ENCODE assay signal across 25 cellular contexts in genomic region chr11:2919188-2919587, GRCh38.
"Had no signal": no experiment of that assay in that cellular context is flagged by ENCODE, and none has a peak within 500 bp of the region (broad histone marks: within the 10 kb centered on the region; RNA-seq: fewer than 3 reads in every experiment).

No MANE protein-coding gene starts in this region.

- H3K9me3 ChIP-seq: esophagus squamous epithelium, heart right ventricle, mucosa of descending colon, spleen, thoracic aorta, tibial nerve, upper lobe of left lung had no signal

- H3K4me1 Mint-ChIP-seq: mesothelial cell of epicardium, neural crest cell had no signal

- H3K27ac ChIP-seq: esophagus squamous epithelium, parathyroid adenoma, skin epidermis, spleen, thoracic aorta, tibial nerve, upper lobe of left lung had no signal

- H3K4me3 ChIP-seq: esophagus squamous epithelium, heart right ventricle, lung, mucosa of descending colon, skin epidermis, spleen, thoracic aorta, tibial nerve, upper lobe of left lung had no signal

- H3K4me1 ChIP-seq: parathyroid adenoma, tibial nerve had no signal

- H3K9ac ChIP-seq: parathyroid adenoma had no signal

- H3K27me3 ChIP-seq: esophagus squamous epithelium, heart right ventricle, tibial nerve, upper lobe of left lung had no signal

- H3K36me3 ChIP-seq: esophagus squamous epithelium, heart right ventricle, spleen, thoracic aorta, tibial nerve, upper lobe of left lung had no signal

- H3K4me3 Mint-ChIP-seq: effector memory CD8-positive, alpha-beta T cell; memory B cell; mesothelial cell of epicardium; naive B cell; natural killer cell treated with Interleukin-12 subunit alpha and Interleukin-12 subunit beta and Interleukin-15 and Interleukin-18, amount 100 ng/mL, for 72 hours; neural crest cell; stimulated activated naive B cell treated with anti-CD40 and anti-IgM and Interleukin-4, amounts not matched to agents 10 μg/mL and 1 μg/mL and 100 μg/mL, for 72 hours; stimulated activated naive CD8-positive, alpha-beta T cell treated with anti-CD3 and anti-CD28 coated beads, Interleukin-15, Interleukin-2, amounts not matched to agents 100 ng/mL and 50 ng/mL, for 24 hours had no signal

- H3K36me3 Mint-ChIP-seq: memory B cell; mesothelial cell of epicardium; naive B cell; natural killer cell treated with Interleukin-12 subunit alpha and Interleukin-12 subunit beta and Interleukin-15 and Interleukin-18, amount 100 ng/mL, for 72 hours; stimulated activated naive B cell treated with anti-CD40 and anti-IgM and Interleukin-4, amounts not matched to agents 10 μg/mL and 1 μg/mL and 100 μg/mL, for 72 hours had no signal

- H3K27ac Mint-ChIP-seq: effector memory CD8-positive, alpha-beta T cell; memory B cell; mesothelial cell of epicardium; naive B cell; natural killer cell treated with Interleukin-12 subunit alpha and Interleukin-12 subunit beta and Interleukin-15 and Interleukin-18, amount 100 ng/mL, for 72 hours; progenitor cell of endocrine pancreas; stimulated activated naive B cell treated with anti-CD40 and anti-IgM and Interleukin-4, amounts not matched to agents 10 μg/mL and 1 μg/mL and 100 μg/mL, for 72 hours; stimulated activated naive CD8-positive, alpha-beta T cell treated with anti-CD3 and anti-CD28 coated beads, Interleukin-15, Interleukin-2, amounts not matched to agents 100 ng/mL and 50 ng/mL, for 24 hours had no signal

- H3K9me3 Mint-ChIP-seq: effector memory CD8-positive, alpha-beta T cell; memory B cell; mesothelial cell of epicardium; naive B cell; natural killer cell treated with Interleukin-12 subunit alpha and Interleukin-12 subunit beta and Interleukin-15 and Interleukin-18, amount 100 ng/mL, for 72 hours; neural crest cell; stimulated activated naive B cell treated with anti-CD40 and anti-IgM and Interleukin-4, amounts not matched to agents 10 μg/mL and 1 μg/mL and 100 μg/mL, for 72 hours; stimulated activated naive CD8-positive, alpha-beta T cell treated with anti-CD3 and anti-CD28 coated beads, Interleukin-15, Interleukin-2, amounts not matched to agents 100 ng/mL and 50 ng/mL, for 24 hours had no signal

- H3K27me3 Mint-ChIP-seq: effector memory CD8-positive, alpha-beta T cell; naive B cell; natural killer cell treated with Interleukin-12 subunit alpha and Interleukin-12 subunit beta and Interleukin-15 and Interleukin-18, amount 100 ng/mL, for 72 hours; stimulated activated naive CD8-positive, alpha-beta T cell treated with anti-CD3 and anti-CD28 coated beads, Interleukin-15, Interleukin-2, amounts not matched to agents 100 ng/mL and 50 ng/mL, for 24 hours had no signal

- H2AFZ ChIP-seq: parathyroid adenoma had no signal

- DNase-seq: cortex of kidney; effector memory CD8-positive, alpha-beta T cell; erythroblast; esophagus squamous epithelium; foreskin melanocyte; glutamatergic neuron; heart right ventricle; hippocampal formation; kidney glomerular epithelial cell; mucosa of descending colon; naive B cell; spleen; stimulated activated naive B cell treated with anti-CD40 and anti-IgM and Interleukin-4, amounts not matched to agents 10 μg/mL and 1 μg/mL and 100 μg/mL, for 72 hours had no signal
